In genomic region chr1:246961939-246962373, GRCh38 we compare ENCODE assay signal across 12 cellular contexts. TPM values are rescaled to one million over a fixed set of nuclear protein-coding genes. Genes with fewer than 3 reads are reported as not detected.
DNase-seq lines count a peak whose midpoint lies in the region; ATAC-seq and TF ChIP-seq lines count a peak whose summit lies in the region.
"Had no signal": no experiment of that assay in that cellular context is flagged by ENCODE, and none has a peak within 500 bp of the region (broad histone marks: within the 10 kb centered on the region; RNA-seq: fewer than 3 reads in every experiment).

No MANE protein-coding gene starts in this region.

- no peaks in the 10 kb centered on the region for H3K27me3 ChIP-seq in stomach

- intact Hi-C loops in left cardiac atrium (cut with DNase I), result no loop called here
- intact Hi-C loops in stomach (cut with DNase I; ENCODE audit: low total_unique reads), result loop anchor here (10.0 kb wide), 1 partner anchor 57 kb away; no protein-coding TSS in a partner anchor

- TF ChIP-seq POLR2A in stomach (IDR thresholded peaks at IDR 0.05), result no peak

- peak; percentile 42 for DNase-seq in H4 (ENCODE audit: low spot score)
- peak; percentile 95 for DNase-seq in SIG-M5 treated with dmso at 0.1 percent for 504 hours (lab: John Stamatoyannopoulos, UW; ENCODE audit: unreplicated experiment)
- peak; percentile 26 for DNase-seq in left cardiac atrium
- peak; percentile 31 for DNase-seq in stomach
- no peak for DNase-seq in NCI-H1092 treated with DMSO at 0.1 percent for 48 hours (lab: John Stamatoyannopoulos, UW)
- no peak for DNase-seq in mesenteric fat pad (ENCODE audit: low spot score)
- no peak for DNase-seq in activated CD8-positive, alpha-beta memory T cell treated with anti-CD3 and anti-CD28 coated beads, Interleukin-2, amount 50 U/mL, for 4 hours
- no peak for DNase-seq in NCI-H2029 treated with DMSO at 0.1 percent for 48 hours (lab: John Stamatoyannopoulos, UW)
- DNase-seq: activated CD4-positive, alpha-beta T cell treated with anti-CD3 and anti-CD28 coated beads, Interleukin-2, amount 50 U/mL, for 48 hours; DND-41; NCI-H1417; SHP77 had no signal

- WGBS in stomach, 5 donors, result 58 to 81% (median 73%) methylated on average over 3 to 6 of the region's 6 CpGs

- H3K9me3 ChIP-seq in stomach, result no peaks in the 10 kb centered on the region

- no peak for TF ChIP-seq EP300 in stomach (IDR thresholded peaks at IDR 0.05)

- no peak overlapping the region for H3K4me3 ChIP-seq in stomach

- ATAC-seq in left cardiac atrium, result peak; percentile 68 to 84

- no peaks in the 10 kb centered on the region for H3K36me3 ChIP-seq in stomach

- TF ChIP-seq CTCF in stomach (IDR thresholded peaks at IDR 0.05), result no peak

- peaks cover 0 to 8% (median 0%) of the 10 kb centered on the region in 4 donors for H3K4me1 ChIP-seq in stomach

- peak overlapping the region in 2 of 5 donors; percentile 56 to 69 for H3K27ac ChIP-seq in stomach

RNA-seq across cellular contexts. Expression of gene AHCTF1, which starts 30.2 kb away (rescaled TPM):
- total RNA-seq in H4 (2014; rRNA removed; shearing (Covaris generic)), result 18.1 and 21.4 TPM in 2 replicates
- total RNA-seq in left cardiac atrium (10 to 100 TPM; 20.0 to 23.6 TPM), stomach (10 to 100 TPM; 22.3 to 49.0 (median 35.0) TPM), mesenteric fat pad (38.8 TPM)
- 1 to 10 TPM; 5.9 to 6.4 (median 6.0) TPM for polyA plus RNA-seq in stomach

RNA-seq across cellular contexts. Expression of gene ZNF695, which starts 45.9 kb away (rescaled TPM):
- 1.8 and 2.0 TPM in 2 replicates for total RNA-seq in H4 (2014; rRNA removed; shearing (Covaris generic))
- total RNA-seq in left cardiac atrium, result under 1 TPM; 0.12 to 0.26 TPM
- total RNA-seq in stomach, result under 1 TPM in 1 of 5 donors, not detected in 4; 0.92 TPM
- polyA plus RNA-seq in stomach, result under 1 TPM in 2 of 3 donors, not detected in 1; 0.44 to 0.63 TPM
- not detected for total RNA-seq in mesenteric fat pad

Comparison
In these comparisons a context has a peak if more than half of its experiments do, and no peak if none do; other contexts are left out.
1. DNase-seq: peak in H4 (single experiment), SIG-M5 treated with dmso at 0.1 percent for 504 hours (single experiment), left cardiac atrium (single experiment) and stomach (single experiment); none in NCI-H1092 treated with DMSO at 0.1 percent for 48 hours (single experiment), mesenteric fat pad (single experiment), activated CD8-positive, alpha-beta memory T cell treated with anti-CD3 and anti-CD28 coated beads, Interleukin-2, amount 50 U/mL, for 4 hours (single experiment) and NCI-H2029 treated with DMSO at 0.1 percent for 48 hours (single experiment).